ENCODE assay signal across 8 cellular contexts in genomic region chr10:91901784-91902677, GRCh38. TPM values are rescaled to one million over a fixed set of nuclear protein-coding genes. Genes with fewer than 3 reads are reported as not detected.
DNase-seq lines count a peak whose midpoint lies in the region; ATAC-seq, FAIRE-seq and TF ChIP-seq lines count a peak whose summit lies in the region.

No MANE protein-coding gene starts in this region.

- TF ChIP-seq POLR2A in H54 (IDR thresholded peaks at IDR 0.05; ENCODE audit: low read depth, low read length), result no peak
- no peak for TF ChIP-seq POLR2A in right lobe of liver (IDR thresholded peaks at IDR 0.05)

- 4% methylated on average over 2 of the region's 2 CpGs for WGBS in right lobe of liver (ENCODE audit: insufficient coverage, low coverage, low lambda C conversion rate, missing lambda C conversion rate)

- no peaks in the 10 kb centered on the region for H3K27me3 ChIP-seq in RWPE2 (ENCODE audit: insufficient read depth, poor library complexity, severe bottlenecking)
- no peaks in the 10 kb centered on the region for H3K27me3 ChIP-seq in adipocyte (replicated peaks; ENCODE audit: control insufficient read depth, insufficient read depth, low read length)
- no peaks in the 10 kb centered on the region for H3K27me3 ChIP-seq in right lobe of liver

- H3K4me1 ChIP-seq in RWPE2 (ENCODE audit: insufficient read depth, poor library complexity, severe bottlenecking) (peaks cover 15% of the 10 kb centered on the region), adipocyte (ENCODE audit: control insufficient read depth, insufficient read depth, low read length) (peaks cover 13% of the 10 kb centered on the region), right lobe of liver (no peaks in the 10 kb centered on the region)

- H3K27ac ChIP-seq in RWPE2 (ENCODE audit: poor library complexity, severe bottlenecking), result peak overlapping the region; percentile 65
- H3K27ac ChIP-seq in right lobe of liver, result no peak overlapping the region

- no peaks in the 10 kb centered on the region for H3K9me3 ChIP-seq in RWPE2 (ENCODE audit: severe bottlenecking)
- H3K9me3 ChIP-seq in adipocyte (ENCODE audit: control insufficient read depth, low read length), result no peaks in the 10 kb centered on the region
- H3K9me3 ChIP-seq in right lobe of liver, result no peaks in the 10 kb centered on the region

- H3K36me3 ChIP-seq in RWPE2 (ENCODE audit: low read depth), result no peaks in the 10 kb centered on the region
- H3K36me3 ChIP-seq in adipocyte (ENCODE audit: control insufficient read depth, insufficient read depth, low read length, severe bottlenecking), result no peaks in the 10 kb centered on the region
- H3K36me3 ChIP-seq in right lobe of liver, result no peaks in the 10 kb centered on the region

- ATAC-seq in RWPE2 (ENCODE audit: low read depth) (peak; percentile 99), right lobe of liver (peak; percentile 68 to 99 (median 77)), HG02852 (IDR thresholded peaks at IDR 0.05; ENCODE audit: unreplicated experiment) (no peak), GM21390 (IDR thresholded peaks at IDR 0.05; ENCODE audit: unreplicated experiment) (no peak), GM21447 (IDR thresholded peaks at IDR 0.05; ENCODE audit: unreplicated experiment) (no peak)

- no peak overlapping the region for H3K4me3 ChIP-seq in RWPE2 (ENCODE audit: severe bottlenecking)
- no peak overlapping the region for H3K4me3 ChIP-seq in adipocyte (ENCODE audit: low read length)
- no peak overlapping the region for H3K4me3 ChIP-seq in right lobe of liver

- intact Hi-C loops in right lobe of liver (cut with DNase I), result no loop called here

- peak; percentile 75 for DNase-seq in H54 (ENCODE audit: insufficient read length, low spot score)
- no peak for DNase-seq in RWPE2 (ENCODE audit: low spot score)
- peak; percentile 89 for DNase-seq in adipocyte (ENCODE audit: low read depth)
- DNase-seq in right lobe of liver, result no peak
- peak; percentile 58 for DNase-seq in superior temporal gyrus (ENCODE audit: extremely low spot score)

- H3K9ac ChIP-seq in adipocyte (ENCODE audit: low read length), result no peak overlapping the region

- TF ChIP-seq CTCF in RWPE2 (IDR thresholded peaks at IDR 0.05; ENCODE audit: poor library complexity, severe bottlenecking), result no peak
- TF ChIP-seq CTCF in right lobe of liver (IDR thresholded peaks at IDR 0.05), result no peak

- FAIRE-seq in H54 (lab: Jason Lieb, UNC), result peak; percentile 98

RNA-seq across cellular contexts. Expression of gene FGFBP3, which starts 7.3 kb away (rescaled TPM):
- total RNA-seq in right lobe of liver, result under 1 TPM in 5 of 6 experiments, not detected in 1; 0.10 to 0.55 (median 0.20) TPM

RNA-seq across cellular contexts. Expression of gene BTAF1, which starts 21.5 kb away (rescaled TPM):
- 10 to 100 TPM; 13.4 to 20.3 (median 17.4) TPM for total RNA-seq in right lobe of liver

Comparison
In these comparisons a context has a peak if more than half of its experiments do, and no peak if none do; other contexts are left out.
1. DNase-seq: peak in H54 (single experiment), adipocyte (single experiment) and superior temporal gyrus (single experiment); none in RWPE2 (single experiment) and right lobe of liver (0 of 3).
2. ATAC-seq: peak in RWPE2 (single experiment) and right lobe of liver (4 of 4); none in HG02852 (single experiment), GM21390 (single experiment) and GM21447 (single experiment).